1 cellular context compared by ENCODE assay signal in the genomic region with DNA sequence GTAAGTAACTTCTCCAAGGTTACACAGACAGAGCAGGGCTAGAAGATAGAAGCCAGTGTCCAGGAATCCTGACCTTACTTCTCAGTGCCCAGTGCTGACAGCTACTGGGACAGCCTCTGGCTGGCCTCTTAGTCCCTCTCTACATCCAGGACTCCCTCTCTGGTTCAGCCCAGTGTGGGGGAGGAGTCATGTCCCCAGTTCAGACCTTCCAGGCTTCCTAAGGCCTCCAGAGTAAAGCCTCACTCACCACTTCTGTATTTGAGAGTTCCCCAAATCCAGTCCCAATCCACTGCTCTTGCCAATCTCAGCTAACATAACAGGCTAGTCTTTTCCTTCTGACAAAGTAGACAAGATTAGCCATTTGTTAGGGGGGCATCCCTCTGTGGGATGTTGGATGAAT.
TF ChIP-seq lines count a peak whose summit lies in the region.

No MANE protein-coding gene starts in this region.

TF ChIP-seq in IMR-90, 13 proteins besides CTCF, POLR2A, EP300 and RAD21 (continued from another document):
- TF ChIP-seq, protein P1, sequence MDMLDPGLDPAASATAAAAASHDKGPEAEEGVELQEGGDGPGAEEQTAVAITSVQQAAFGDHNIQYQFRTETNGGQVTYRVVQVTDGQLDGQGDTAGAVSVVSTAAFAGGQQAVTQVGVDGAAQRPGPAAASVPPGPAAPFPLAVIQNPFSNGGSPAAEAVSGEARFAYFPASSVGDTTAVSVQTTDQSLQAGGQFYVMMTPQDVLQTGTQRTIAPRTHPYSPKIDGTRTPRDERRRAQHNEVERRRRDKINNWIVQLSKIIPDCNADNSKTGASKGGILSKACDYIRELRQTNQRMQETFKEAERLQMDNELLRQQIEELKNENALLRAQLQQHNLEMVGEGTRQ (IDR thresholded peaks at IDR 0.05; ENCODE audit: low read depth, low read length), result no peak
